Comparison of ENCODE assay signal across 26 cellular contexts in genomic region chr18:57895182-57895581, GRCh38.
"Had no signal": no experiment of that assay in that cellular context is flagged by ENCODE, and none has a peak within 500 bp of the region (broad histone marks: within the 10 kb centered on the region; RNA-seq: fewer than 3 reads in every experiment).

No MANE protein-coding gene starts in this region.

- H3K27me3 ChIP-seq: adrenal gland, breast epithelium, dorsolateral prefrontal cortex had no signal

- H3K4me1 ChIP-seq: adrenal gland, breast epithelium had no signal

- ATAC-seq: activated CD4-positive, alpha-beta T cell treated with anti-CD3 and anti-CD28 coated beads for 36 hours; activated CD8-positive, alpha-beta memory T cell treated with anti-CD3 and anti-CD28 coated beads, Interleukin-2, amount 10 ng/mL, durations not matched to agents 7 days and 5 days; activated CD8-positive, alpha-beta T cell treated with anti-CD3 and anti-CD28 coated beads, Interleukin-2, amount 10 ng/mL, durations not matched to agents 7 days and 5 days; activated naive CD8-positive, alpha-beta T cell treated with anti-CD3 and anti-CD28 coated beads, Interleukin-2, amount 50 U/mL, for 24 hours had no signal

- FAIRE-seq: frontal cortex had no signal

- H3K27ac ChIP-seq: adrenal gland, breast epithelium, coronary artery, dorsolateral prefrontal cortex had no signal

- H3K36me3 ChIP-seq: adrenal gland, breast epithelium had no signal

- H3K9me3 ChIP-seq: adrenal gland, breast epithelium had no signal

- DNase-seq: activated CD4-positive, alpha-beta memory T cell treated with anti-CD3 and anti-CD28 coated beads for 36 hours; activated CD4-positive, alpha-beta T cell treated with anti-CD3 and anti-CD28 coated beads for 36 hours; activated CD4-positive, alpha-beta T cell treated with anti-CD3 and anti-CD28 coated beads, Interleukin-2, amount 10 ng/mL, durations not matched to agents 24 days and 14 days; activated CD4-positive, CD25-positive, alpha-beta regulatory T cell; activated CD4-positive, CD25-positive, alpha-beta regulatory T cell treated with anti-CD3 and anti-CD28 coated beads, Interleukin-2, amount 50 U/mL, for 72 hours; activated CD8-positive, alpha-beta memory T cell treated with anti-CD3 and anti-CD28 coated beads, Interleukin-2, amount 10 ng/mL, durations not matched to agents 7 days and 5 days; activated CD8-positive, alpha-beta memory T cell treated with anti-CD3 and anti-CD28 coated beads, Interleukin-2, amount 50 U/mL, for 4 hours; activated CD8-positive, alpha-beta T cell treated with anti-CD3 and anti-CD28 coated beads, Interleukin-2, amount 10 ng/mL, durations not matched to agents 7 days and 5 days; activated effector memory CD4-positive, alpha-beta T cell treated with anti-CD3 and anti-CD28 coated beads, Interleukin-2, amount 50 U/mL, for 16 hours; activated naive CD4-positive, alpha-beta T cell treated with anti-CD3 and anti-CD28 coated beads for 36 hours; activated naive CD8-positive, alpha-beta T cell treated with anti-CD3 and anti-CD28 coated beads for 36 hours; activated naive CD8-positive, alpha-beta T cell treated with anti-CD3 and anti-CD28 coated beads, Interleukin-2, amount 50 U/mL, for 24 hours; activated T-cell treated with anti-CD3 and anti-CD28 coated beads, Interleukin-2, amount 50 U/mL, for 1 hour; activated T-cell treated with anti-CD3 and anti-CD28 coated beads, Interleukin-2, amount 50 U/mL, for 48 hours; adrenal gland; amygdala; aorta; dorsolateral prefrontal cortex; effector memory CD4-positive, alpha-beta T cell; endodermal cell; foreskin fibroblast; head of caudate nucleus; T-helper 2 cell had no signal

- H3K4me3 ChIP-seq: adrenal gland, breast epithelium, coronary artery, dorsolateral prefrontal cortex had no signal
